Comparison of ENCODE assay signal across 15 cellular contexts in the genomic region with DNA sequence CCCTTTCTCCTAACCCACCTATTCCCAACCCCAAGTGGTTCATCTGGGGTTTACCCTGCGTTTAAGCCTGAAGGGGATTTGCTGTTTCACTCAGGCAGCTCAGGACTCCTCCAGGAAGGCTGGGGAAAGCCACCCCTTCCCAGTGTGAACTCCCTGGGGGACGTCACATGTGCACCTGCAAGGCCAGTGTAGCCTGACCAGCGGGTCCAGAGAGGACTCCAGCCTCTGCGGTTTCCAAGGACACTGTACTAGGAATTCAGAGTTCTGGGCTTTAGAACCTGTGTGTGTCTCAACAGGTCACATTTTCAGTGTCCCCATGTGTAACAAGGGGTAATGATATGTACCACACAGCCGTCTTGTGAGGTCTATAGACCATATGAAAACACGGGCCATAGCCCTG. TPM values are rescaled to one million over a fixed set of nuclear protein-coding genes. Genes with fewer than 3 reads are reported as not detected.
DNase-seq lines count a peak whose midpoint lies in the region; ATAC-seq and TF ChIP-seq lines count a peak whose summit lies in the region.
"Had no signal": no experiment of that assay in that cellular context is flagged by ENCODE, and none has a peak within 500 bp of the region (broad histone marks: within the 10 kb centered on the region; RNA-seq: fewer than 3 reads in every experiment).

No MANE protein-coding gene starts in this region.

- H3K27me3 Mint-ChIP-seq in IgD-negative memory B cell = peaks cover 1% of the 10 kb centered on the region
- H3K27me3 Mint-ChIP-seq: CD4-positive, alpha-beta T cell had no signal

- H4K20me1 ChIP-seq in BLaER1 treated with 17β-estradiol and CSF1 and Interleukin-3, amounts not matched to agents 10 nM and 100 nM = peaks cover 0 to 8% (median 0%) of the 10 kb centered on the region in 11 experiments; a peak in 3 of 22 replicates

- peaks cover 14 to 64% (median 58%) of the 10 kb centered on the region in 10 experiments; a peak in 19 of 20 replicates for H3K4me1 ChIP-seq in BLaER1 treated with 17β-estradiol and CSF1 and Interleukin-3, amounts not matched to agents 10 nM and 100 nM
- H3K4me1 ChIP-seq in esophagus squamous epithelium (peaks cover 25 to 87% (median 41%) of the 10 kb centered on the region in 3 donors), spleen (peaks cover 2 to 63% (median 53%) of the 10 kb centered on the region in 6 donors)
- H3K4me1 ChIP-seq: A549, HAP-1 had no signal

- no peak for TF ChIP-seq CTCF in esophagus squamous epithelium (IDR thresholded peaks at IDR 0.05)
- no peak for TF ChIP-seq CTCF in spleen (IDR thresholded peaks at IDR 0.05 in 8 of 11, conservative IDR thresholded peaks at IDR 0.05 in 3 of 11)

- H3K4me3 Mint-ChIP-seq in IgD-negative memory B cell = peak overlapping the region in 2 of 4 donors; percentile 90 to 97
- H3K4me3 Mint-ChIP-seq: CD4-positive, alpha-beta T cell had no signal

- intact Hi-C loops in esophagus squamous epithelium (cut with DNase I) (no loop called here), spleen (cut with DNase I; ENCODE audit: low total_unique reads) (no loop called here)

- H3K4me1 Mint-ChIP-seq in IgD-negative memory B cell = peaks cover 59 to 77% (median 62%) of the 10 kb centered on the region in 3 donors

- no peak overlapping the region for H3K4me3 ChIP-seq in BLaER1 treated with 17β-estradiol and CSF1 and Interleukin-3, amounts not matched to agents 10 nM and 100 nM
- H3K4me3 ChIP-seq in esophagus squamous epithelium (no peak overlapping the region), spleen (no peak overlapping the region)
- H3K4me3 ChIP-seq: A549, HAP-1, K562 had no signal

- H3K27ac Mint-ChIP-seq in IgD-negative memory B cell = peak overlapping the region; percentile 86 to 96 (median 95)
- H3K27ac Mint-ChIP-seq: CD4-positive, alpha-beta T cell had no signal

- TF ChIP-seq POLR2A in esophagus squamous epithelium (IDR thresholded peaks at IDR 0.05) (no peak), spleen (IDR thresholded peaks at IDR 0.05) (no peak)

- peaks cover 0 to 62% (median 27%) of the 10 kb centered on the region in 11 experiments; a peak in 15 of 22 replicates for H3K36me3 ChIP-seq in BLaER1 treated with 17β-estradiol and CSF1 and Interleukin-3, amounts not matched to agents 10 nM and 100 nM
- H3K36me3 ChIP-seq in esophagus squamous epithelium (peaks cover 0 to 38% (median 0%) of the 10 kb centered on the region in 3 donors), spleen (peaks cover 0 to 57% (median 3%) of the 10 kb centered on the region in 6 donors)
- H3K36me3 ChIP-seq: HAP-1 had no signal

- no peak overlapping the region for H3K27ac ChIP-seq in BLaER1 treated with 17β-estradiol and CSF1 and Interleukin-3, amounts not matched to agents 10 nM and 100 nM
- H3K27ac ChIP-seq in esophagus squamous epithelium (peak overlapping the region; percentile 79 to 93 (median 88)), spleen (peak overlapping the region in 5 of 8 donors; percentile 44 to 85 (median 69))
- H3K27ac ChIP-seq: A549 had no signal

- H3K36me3 Mint-ChIP-seq in IgD-negative memory B cell = peaks cover 12% of the 10 kb centered on the region

- DNase-seq in esophagus squamous epithelium (lab: John Stamatoyannopoulos, UW) (no peak), spleen (no peak), NCI-H345 (lab: John Stamatoyannopoulos, UW) (no peak)
- DNase-seq in stimulated activated CD8-positive, alpha-beta memory T cell treated with anti-CD3 and anti-CD28 coated beads, Interleukin-4, amount 100 ng/mL, for 48 hours = no peak
- DNase-seq: C1 segment of cervical spinal cord; CD4-positive, alpha-beta T cell; DMS79 treated with DMSO at 0.1 percent for 48 hours; EL had no signal

- H3K9me3 ChIP-seq in BLaER1 treated with 17β-estradiol and CSF1 and Interleukin-3, amounts not matched to agents 10 nM and 100 nM (replicated peaks in 1 of 11) = no peaks in the 10 kb centered on the region
- H3K9me3 ChIP-seq in esophagus squamous epithelium = no peaks in the 10 kb centered on the region
- no peaks in the 10 kb centered on the region for H3K9me3 ChIP-seq in spleen
- H3K9me3 ChIP-seq: A549, HAP-1 had no signal

- no peaks in the 10 kb centered on the region for H3K9me3 Mint-ChIP-seq in IgD-negative memory B cell
- H3K9me3 Mint-ChIP-seq: CD4-positive, alpha-beta T cell had no signal

- ATAC-seq in HG03097 (IDR thresholded peaks at IDR 0.05; ENCODE audit: low FRiP score, unreplicated experiment) = no peak
- ATAC-seq: A549, K562 had no signal

- WGBS in esophagus squamous epithelium, 2 donors = 78 to 86% methylated on average over 3 to 6 of the region's 6 CpGs
- WGBS in spleen, 5 donors = 78 to 85% (median 84%) methylated on average over 6 of the region's 6 CpGs

- H3K4me2 ChIP-seq in BLaER1 treated with 17β-estradiol and CSF1 and Interleukin-3, amounts not matched to agents 10 nM and 100 nM = peak overlapping the region in 10 of 11 experiments; percentile 4 to 51 (median 20); a peak in 13 of 22 replicates
- H3K4me2 ChIP-seq: A549 had no signal

- H3K27me3 ChIP-seq in BLaER1 treated with 17β-estradiol and CSF1 and Interleukin-3, amounts not matched to agents 10 nM and 100 nM = no peaks in the 10 kb centered on the region
- H3K27me3 ChIP-seq in esophagus squamous epithelium (no peaks in the 10 kb centered on the region), spleen (replicated peaks in 1 of 7) (no peaks in the 10 kb centered on the region)

- H3K9ac ChIP-seq in BLaER1 treated with 17β-estradiol and CSF1 and Interleukin-3, amounts not matched to agents 10 nM and 100 nM = no peak overlapping the region

RNA-seq across cellular contexts. Expression of a gene that starts 17.9 kb away (rescaled TPM):
- polyA plus RNA-seq in IgD-negative memory B cell (31.8 TPM), spleen (1 to 10 TPM; 4.6 to 8.7 (median 6.7) TPM)
- total RNA-seq in esophagus squamous epithelium (10 to 100 TPM; 22.6 to 54.5 (median 38.1) TPM), spleen (10 to 100 TPM; 13.5 to 27.2 (median 15.6) TPM)

RNA-seq across cellular contexts. Expression of a gene that starts 34.5 kb away (rescaled TPM):
- polyA plus RNA-seq in IgD-negative memory B cell = 2.9 TPM
- 100 to 1,000 TPM; 124 to 316 (median 198) TPM for total RNA-seq in esophagus squamous epithelium
- total RNA-seq in spleen = 1 to 10 TPM in 3 of 7 donors, under 1 TPM in 4; 0.26 to 2.7 (median 0.97) TPM
- polyA plus RNA-seq in spleen = under 1 TPM; 0.56 to 0.98 (median 0.64) TPM
- total RNA-seq: K562 had no signal
- polyA plus RNA-seq: H1, K562 had no signal

Comparison
In these comparisons a context has a peak if more than half of its experiments do, and no peak if none do; other contexts are left out.
1. H3K27ac ChIP-seq: peak in esophagus squamous epithelium (4 of 4) and spleen (5 of 8); none in BLaER1 treated with 17β-estradiol and CSF1 and Interleukin-3, amounts not matched to agents 10 nM and 100 nM (0 of 11).
2. RNA of a gene that starts 34.5 kb away (total RNA-seq): 124 to 316 TPM in esophagus squamous epithelium; 0.26 to 2.7 TPM in spleen; every median in the first group is over 10 times any median in the second.